In the genomic region with DNA sequence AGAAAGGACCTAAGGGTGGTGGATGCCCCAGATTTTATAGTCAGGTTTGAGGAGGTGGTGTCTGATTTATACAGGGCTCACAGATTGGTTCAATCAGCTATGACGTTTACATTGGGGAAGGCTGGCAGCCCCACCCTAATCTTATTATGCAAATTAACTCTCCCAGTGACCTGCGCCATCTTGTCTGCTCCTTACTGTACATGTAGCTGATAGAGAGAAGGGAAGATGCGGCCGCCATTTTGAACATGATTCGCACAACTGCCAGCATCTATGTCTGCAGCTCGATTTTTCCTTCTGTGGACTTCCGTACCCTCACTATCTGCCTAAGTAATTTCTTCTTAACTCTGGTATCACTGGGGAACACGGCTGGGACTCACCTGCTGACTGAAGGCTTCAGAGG, we compare ENCODE assay signal across 18 cellular contexts.
DNase-seq lines count a peak whose midpoint lies in the region; TF ChIP-seq lines count a peak whose summit lies in the region.
"Had no signal": no experiment of that assay in that cellular context is flagged by ENCODE, and none has a peak within 500 bp of the region (broad histone marks: within the 10 kb centered on the region; RNA-seq: fewer than 3 reads in every experiment).

No MANE protein-coding gene starts in this region.

- no peaks in the 10 kb centered on the region for H3K79me2 ChIP-seq in mesendoderm (ENCODE audit: control insufficient read depth, insufficient read depth, low read length)

- H2BK15ac ChIP-seq in mesendoderm (replicated peaks; ENCODE audit: low read depth) = no peak overlapping the region

- no peaks in the 10 kb centered on the region for H3K4me1 ChIP-seq in endodermal cell (ENCODE audit: control insufficient read depth, insufficient read depth, low read length)
- H3K4me1 ChIP-seq in mesendoderm (ENCODE audit: control insufficient read depth, low read depth, low read length) = no peaks in the 10 kb centered on the region
- H3K4me1 ChIP-seq: A549 had no signal

- H4K5ac ChIP-seq in mesendoderm (ENCODE audit: low read length) = no peak overlapping the region

- WGBS in endodermal cell (ENCODE audit: insufficient coverage in 1 of 2, insufficient read length in 1 of 2), 2 experiments = 85 to 93% methylated on average over 7 to 8 of the region's 8 CpGs
- WGBS in mesendoderm (ENCODE audit: extremely low coverage, insufficient coverage, low lambda C conversion rate) = no CpG with 5 or more reads among the region's 8 CpGs

- no peak overlapping the region for H3K23ac ChIP-seq in mesendoderm (ENCODE audit: low read length)

- H3K79me1 ChIP-seq in mesendoderm (ENCODE audit: low read length) = no peaks in the 10 kb centered on the region

- H3K4me2 ChIP-seq in mesendoderm (ENCODE audit: low read length) = no peak overlapping the region
- H3K4me2 ChIP-seq: A549 had no signal

- no peaks in the 10 kb centered on the region for H3K36me3 Mint-ChIP-seq in endodermal cell (ENCODE audit: low read depth)
- H3K36me3 Mint-ChIP-seq: CD4-positive, alpha-beta memory T cell had no signal

- H3K36me3 ChIP-seq in endodermal cell (ENCODE audit: control insufficient read depth, insufficient read depth, low read length) (no peaks in the 10 kb centered on the region), mesendoderm (ENCODE audit: control insufficient read depth, insufficient read depth, low read length) (no peaks in the 10 kb centered on the region)

- H3K56ac ChIP-seq in mesendoderm (ENCODE audit: low read length) = no peak overlapping the region

- H3K9ac ChIP-seq in endodermal cell (ENCODE audit: extremely low read depth, low read length, poor library complexity, severe bottlenecking) (no peak overlapping the region), mesendoderm (ENCODE audit: low read length) (no peak overlapping the region)
- H3K9ac ChIP-seq: GM23248 had no signal

- no peaks in the 10 kb centered on the region for H3K27me3 Mint-ChIP-seq in endodermal cell (ENCODE audit: insufficient read depth)
- H3K27me3 Mint-ChIP-seq: CD4-positive, alpha-beta memory T cell had no signal

- H3K4me1 Mint-ChIP-seq in endodermal cell = no peaks in the 10 kb centered on the region
- H3K4me1 Mint-ChIP-seq: CD4-positive, alpha-beta memory T cell had no signal

- H3K27me3 ChIP-seq in endodermal cell (ENCODE audit: control insufficient read depth, insufficient read depth, low read length, poor library complexity, severe bottlenecking) = no peaks in the 10 kb centered on the region
- H3K27me3 ChIP-seq in mesendoderm (ENCODE audit: insufficient read depth, low read length, poor library complexity) = no peaks in the 10 kb centered on the region

- H3K4me3 Mint-ChIP-seq in endodermal cell = no peak overlapping the region
- H3K4me3 Mint-ChIP-seq: CD4-positive, alpha-beta memory T cell had no signal

- peaks cover 99% of the 10 kb centered on the region for H3K9me3 Mint-ChIP-seq in endodermal cell

- H3K4ac ChIP-seq in mesendoderm (ENCODE audit: low read depth, low read length) = no peak overlapping the region

- TF ChIP-seq CTCF in endodermal cell (conservative IDR thresholded peaks at IDR 0.05) = no peak

- no peak overlapping the region for H2BK5ac ChIP-seq in mesendoderm (ENCODE audit: low read length)

- no peak overlapping the region for H4K8ac ChIP-seq in mesendoderm (ENCODE audit: low read depth, low read length)

- no peak overlapping the region for H3K27ac Mint-ChIP-seq in endodermal cell
- H3K27ac Mint-ChIP-seq: CD4-positive, alpha-beta memory T cell had no signal

- no peak overlapping the region for H2AK5ac ChIP-seq in mesendoderm (ENCODE audit: low read length)

- peaks cover 90% of the 10 kb centered on the region for H3K9me3 ChIP-seq in endodermal cell (ENCODE audit: control insufficient read depth, low read length)
- H3K9me3 ChIP-seq: A549 had no signal

- H3K4me3 ChIP-seq in endodermal cell (ENCODE audit: low read length) (peak overlapping the region; percentile 14), mesendoderm (ENCODE audit: low read length) (no peak overlapping the region)
- H3K4me3 ChIP-seq: A549, GM12878, GM23248 had no signal

- no peak overlapping the region for H2BK120ac ChIP-seq in mesendoderm (ENCODE audit: low read depth, low read length)

- DNase-seq in NCI-H2171 treated with DMSO at 0.1 percent for 48 hours (lab: John Stamatoyannopoulos, UW) (peak; percentile 17), NCI-H2171 (lab: John Stamatoyannopoulos, UW) (no peak), NCI-H146 (lab: John Stamatoyannopoulos, UW) (peak; percentile 97), RPMI7951 (ENCODE audit: low read depth) (peak; percentile 48), endodermal cell (no peak), retina (no peak), cortex of kidney (lab: John Stamatoyannopoulos, UW) (no peak), mesendoderm (no peak)
- DNase-seq: AML-193; CD4-positive, alpha-beta memory T cell; DMS79 treated with DMSO at 0.1 percent for 48 hours; EL; GM23248; HCEC 1CT had no signal

- H3K27ac ChIP-seq in endodermal cell (ENCODE audit: low read depth, low read length) = no peak overlapping the region
- no peak overlapping the region for H3K27ac ChIP-seq in mesendoderm (ENCODE audit: low read depth, low read length)
- H3K27ac ChIP-seq: 22Rv1, A549, C4-2B, GM23248 had no signal

- H3K18ac ChIP-seq in mesendoderm (ENCODE audit: low read length) = no peak overlapping the region

Comparison
In these comparisons a context has a peak if more than half of its experiments do, and no peak if none do; other contexts are left out.
1. DNase-seq: peak in NCI-H2171 treated with DMSO at 0.1 percent for 48 hours (single experiment), NCI-H146 (single experiment) and RPMI7951 (single experiment); none in NCI-H2171 (single experiment), endodermal cell (single experiment), retina (single experiment), cortex of kidney (single experiment) and mesendoderm (single experiment).